ENCODE assay signal across 8 cellular contexts in the genomic region with DNA sequence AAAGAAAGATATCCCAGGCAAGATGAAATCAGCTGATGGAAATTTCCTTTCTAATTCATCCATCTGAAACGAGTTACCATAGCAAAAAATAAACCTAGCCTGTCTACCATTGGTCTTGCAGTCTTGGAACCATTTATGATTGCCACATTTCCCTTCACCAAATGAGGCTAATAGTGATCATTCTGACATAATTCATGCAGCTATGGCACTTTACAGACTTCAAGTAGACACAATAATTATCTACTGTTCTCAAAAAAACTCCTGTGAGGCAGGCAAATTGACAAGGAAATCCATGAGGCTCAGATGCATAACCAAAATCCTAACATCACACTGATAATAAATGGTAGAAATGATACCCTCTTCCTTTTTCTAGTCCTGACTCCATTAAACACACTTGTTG.
"Had no signal": no experiment of that assay in that cellular context is flagged by ENCODE, and none has a peak within 500 bp of the region (broad histone marks: within the 10 kb centered on the region; RNA-seq: fewer than 3 reads in every experiment).

No MANE protein-coding gene starts in this region.

- H3K9ac ChIP-seq: GM23248 had no signal

- H2AFZ ChIP-seq: GM23248, GM23338 had no signal

- H3K4me2 ChIP-seq: GM23338 had no signal

- H3K4me3 ChIP-seq: GM23248, GM23338, HAP-1 had no signal

- H3K27ac ChIP-seq: GM23248 had no signal

- DNase-seq: GM23248, GOT3, H7, H9, HCEC 1CT, HFFc6 had no signal

- H3K36me3 ChIP-seq: HAP-1 had no signal

- H3K9me3 ChIP-seq: HAP-1 had no signal
